ENCODE assay signal across 10 cellular contexts in the genomic region with DNA sequence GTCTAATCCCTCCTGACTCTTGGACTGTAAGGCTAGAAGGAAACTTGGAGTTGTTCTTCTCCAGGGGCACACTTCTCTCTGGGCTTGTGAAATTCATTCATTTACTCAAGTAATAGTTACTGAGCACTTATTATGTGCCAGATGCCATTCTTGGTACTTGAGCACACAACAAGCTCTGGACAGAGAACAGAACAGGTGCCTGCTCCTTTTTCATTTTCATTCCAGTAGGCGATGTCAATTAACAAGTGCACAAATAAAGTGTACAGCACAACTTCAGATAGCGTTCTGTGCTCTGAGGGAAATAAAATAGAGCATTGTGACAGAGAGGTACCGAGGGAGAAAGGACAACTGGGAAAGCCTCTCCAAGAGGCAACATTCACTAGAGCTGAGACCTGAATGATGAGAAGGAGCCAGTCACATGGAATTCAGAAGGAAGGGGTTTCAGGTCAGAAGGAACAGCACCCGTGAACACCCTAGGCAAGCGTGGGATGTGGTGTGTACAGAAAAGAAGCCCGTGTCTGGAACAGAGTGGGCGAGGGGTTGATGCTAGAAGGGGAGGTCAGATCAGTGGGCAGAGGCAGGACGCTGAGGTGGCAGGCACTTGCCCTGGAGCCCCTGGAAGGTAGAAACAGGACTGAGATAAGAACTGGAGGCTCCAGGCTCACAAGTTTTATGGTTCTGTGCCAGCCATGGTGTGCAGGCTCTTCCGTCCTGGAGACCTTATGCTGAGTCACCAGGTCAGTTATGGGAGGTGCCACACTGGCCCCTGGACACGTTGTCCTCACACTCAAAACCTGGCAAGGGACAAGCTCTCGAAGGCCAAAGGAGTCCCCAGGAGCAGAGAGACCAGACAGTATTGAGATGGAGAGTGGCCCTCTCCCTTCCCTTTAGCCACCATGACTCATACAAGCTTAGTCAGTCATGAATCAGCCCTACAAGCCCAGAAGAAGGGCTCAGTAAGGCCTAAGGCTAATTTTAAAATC. TPM values are rescaled to one million over a fixed set of nuclear protein-coding genes. Genes with fewer than 3 reads are reported as not detected.
A peak's percentile ranks its signal among the peaks of the same experiment; 100 is the strongest.
DNase-seq lines count a peak whose midpoint lies in the region; ATAC-seq and TF ChIP-seq lines count a peak whose summit lies in the region.
"Had no signal": no experiment of that assay in that cellular context is flagged by ENCODE, and none has a peak within 500 bp of the region (broad histone marks: within the 10 kb centered on the region; RNA-seq: fewer than 3 reads in every experiment).

No MANE protein-coding gene starts in this region.

- peak; percentile 86 for DNase-seq in GM03348 (ENCODE audit: low spot score)
- DNase-seq in RPMI7951 (ENCODE audit: low read depth), result peak; percentile 99
- DNase-seq in fibroblast of the aortic adventitia (ENCODE audit: low read depth), result peak; percentile 85
- peak; percentile 76 to 86 for DNase-seq in psoas muscle
- DNase-seq in activated CD8-positive, alpha-beta memory T cell treated with anti-CD3 and anti-CD28 coated beads, Interleukin-2, amount 50 U/mL, for 48 hours, result no peak
- DNase-seq in NCI-H82 treated with DMSO at 0.1 percent for 48 hours (lab: John Stamatoyannopoulos, UW; ENCODE audit: unreplicated experiment), result no peak
- no peak for DNase-seq in middle frontal gyrus (ENCODE audit: extremely low spot score, low spot score)
- no peak for DNase-seq in KBM-7
- DNase-seq: activated CD8-positive, alpha-beta memory T cell treated with anti-CD3 and anti-CD28 coated beads, Interleukin-2, amount 50 U/mL, for 4 hours; NCI-H510A treated with DMSO at 0.1 percent for 48 hours had no signal

- WGBS in psoas muscle, 3 donors, result 48 to 62% (median 51%) methylated on average over 11 of the region's 11 CpGs

- H3K4me3 ChIP-seq in fibroblast of the aortic adventitia (ENCODE audit: low read depth, low read length) (no peak overlapping the region), psoas muscle (no peak overlapping the region)

- no peak for TF ChIP-seq CTCF in fibroblast of the aortic adventitia (IDR thresholded peaks at IDR 0.05; ENCODE audit: insufficient read depth, low read length)
- no peak for TF ChIP-seq CTCF in psoas muscle (IDR thresholded peaks at IDR 0.05)

- in situ Hi-C loops in KBM-7 (cut with MboI; ENCODE audit: low pct_unique_long_range_greater_than_20kb, low sequenced_read_pairs), result no loop called here

- ATAC-seq in psoas muscle, result peak; percentile 88 to 96 (median 94)

- H3K27me3 ChIP-seq in psoas muscle (ENCODE audit: insufficient read depth in 3 of 3, low read length in 2 of 3), result no peaks in the 10 kb centered on the region

- H3K4me1 ChIP-seq in psoas muscle, result peaks cover 25% of the 10 kb centered on the region

- H3K36me3 ChIP-seq in psoas muscle (ENCODE audit: insufficient read depth in 1 of 2, low read depth in 1 of 2), result no peaks in the 10 kb centered on the region

- H3K27ac ChIP-seq in psoas muscle, result peak overlapping the region; percentile 74

- intact Hi-C loops in psoas muscle (cut with DNase I), result no loop called here

- no peaks in the 10 kb centered on the region for H3K9me3 ChIP-seq in psoas muscle

RNA-seq across cellular contexts. Expression of a gene that starts 7.2 kb away (rescaled TPM):
- 19.1 and 25.1 TPM in 2 replicates for total RNA-seq in RPMI7951 (2014; rRNA removed; shearing (Covaris generic))
- total RNA-seq in fibroblast of the aortic adventitia (ENCODE audit: low replicate concordance) (13.9 and 24.9 TPM in 2 replicates), psoas muscle (10 to 100 TPM; 34.3 to 54.5 (median 42.8) TPM)
- polyA plus RNA-seq in psoas muscle, result 10 to 100 TPM; 18.7 to 35.0 (median 23.8) TPM

Comparison
In these comparisons a context has a peak if more than half of its experiments do, and no peak if none do; other contexts are left out.
1. DNase-seq: peak in GM03348 (single experiment), RPMI7951 (single experiment), fibroblast of the aortic adventitia (single experiment) and psoas muscle (2 of 2); none in activated CD8-positive, alpha-beta memory T cell treated with anti-CD3 and anti-CD28 coated beads, Interleukin-2, amount 50 U/mL, for 48 hours (single experiment), NCI-H82 treated with DMSO at 0.1 percent for 48 hours (single experiment), middle frontal gyrus (single experiment) and KBM-7 (single experiment).